In the genomic region with DNA sequence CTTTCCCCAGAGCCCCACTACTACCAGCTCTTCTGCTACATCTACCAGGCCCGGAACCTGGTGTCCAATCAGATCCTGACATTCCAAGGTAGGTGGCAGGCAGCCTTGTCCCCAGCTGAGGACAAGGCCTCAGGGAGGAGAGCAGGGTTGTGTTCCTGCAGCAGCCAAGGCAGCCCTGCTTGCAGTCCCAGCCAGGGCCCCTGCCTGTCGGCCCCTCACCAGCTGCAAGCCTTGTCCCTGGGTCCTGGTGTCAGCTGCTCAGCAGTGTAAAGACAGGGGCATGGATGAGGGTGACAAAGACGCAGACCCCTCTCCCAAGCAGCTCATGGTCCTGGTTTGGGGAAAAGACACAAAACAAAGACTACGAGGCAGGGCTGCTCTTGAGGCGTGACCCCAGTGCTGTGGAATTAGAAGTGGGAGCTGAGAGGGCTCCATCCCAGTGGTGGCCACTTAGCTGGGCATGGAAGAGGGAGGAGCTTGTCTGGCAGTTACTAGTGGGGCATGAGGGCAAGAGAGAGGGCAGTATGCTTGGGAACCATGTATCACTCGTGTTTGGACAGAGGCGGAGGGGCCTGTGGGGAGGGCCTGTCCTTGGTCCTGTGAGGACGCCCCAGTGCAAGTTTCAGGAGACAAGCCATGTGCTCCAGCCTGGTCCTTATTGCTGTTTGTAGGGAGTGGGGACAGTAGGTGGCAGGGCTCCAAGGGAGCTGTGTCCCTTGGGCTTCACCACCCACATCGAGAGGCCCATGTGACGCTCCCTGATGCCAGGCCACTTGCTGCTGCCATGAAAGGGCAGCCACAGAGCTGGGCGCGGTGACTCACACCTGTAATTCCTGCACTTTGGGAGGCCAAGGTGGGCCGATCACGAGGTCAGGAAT, we compare ENCODE assay signal across 1 cellular context.
TF ChIP-seq lines count a peak whose summit lies in the region.

No MANE protein-coding gene starts in this region.

TF ChIP-seq in IMR-90, 13 proteins besides CTCF, POLR2A, EP300 and RAD21:
- no peak for TF ChIP-seq RCOR1 (IDR thresholded peaks at IDR 0.05; ENCODE audit: insufficient replicate concordance, low read length)
- TF ChIP-seq, protein P1, sequence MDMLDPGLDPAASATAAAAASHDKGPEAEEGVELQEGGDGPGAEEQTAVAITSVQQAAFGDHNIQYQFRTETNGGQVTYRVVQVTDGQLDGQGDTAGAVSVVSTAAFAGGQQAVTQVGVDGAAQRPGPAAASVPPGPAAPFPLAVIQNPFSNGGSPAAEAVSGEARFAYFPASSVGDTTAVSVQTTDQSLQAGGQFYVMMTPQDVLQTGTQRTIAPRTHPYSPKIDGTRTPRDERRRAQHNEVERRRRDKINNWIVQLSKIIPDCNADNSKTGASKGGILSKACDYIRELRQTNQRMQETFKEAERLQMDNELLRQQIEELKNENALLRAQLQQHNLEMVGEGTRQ (IDR thresholded peaks at IDR 0.05; ENCODE audit: low read depth, low read length) = no peak
- no peak for TF ChIP-seq CEBPB (IDR thresholded peaks at IDR 0.05; ENCODE audit: low read depth, low read length)
- TF ChIP-seq BHLHE40 (IDR thresholded peaks at IDR 0.05; ENCODE audit: low read depth, low read length) = no peak
- no peak for TF ChIP-seq MAFK (IDR thresholded peaks at IDR 0.05; ENCODE audit: low read depth, low read length)
- TF ChIP-seq CHD1 (IDR thresholded peaks at IDR 0.05; ENCODE audit: low read depth, low read length) = no peak
- TF ChIP-seq MXI1 (IDR thresholded peaks at IDR 0.05; ENCODE audit: borderline replicate concordance, low read depth, low read length) = no peak
- TF ChIP-seq SMC3 (IDR thresholded peaks at IDR 0.05; ENCODE audit: low read depth, low read length) = no peak
- no peak for TF ChIP-seq NFE2L2 (IDR thresholded peaks at IDR 0.05; ENCODE audit: low read depth, low read length)
- TF ChIP-seq RFX5 (IDR thresholded peaks at IDR 0.05; ENCODE audit: low read depth, low read length) = no peak
- no peak for TF ChIP-seq FOS (IDR thresholded peaks at IDR 0.05; ENCODE audit: low read depth, low read length)
- TF ChIP-seq MAZ (IDR thresholded peaks at IDR 0.05; ENCODE audit: borderline replicate concordance, low read depth, low read length) = no peak
- no peak for TF ChIP-seq ELK1 (IDR thresholded peaks at IDR 0.05; ENCODE audit: borderline replicate concordance, low read depth, low read length)
